20 cellular contexts compared by ENCODE assay signal in the genomic region with DNA sequence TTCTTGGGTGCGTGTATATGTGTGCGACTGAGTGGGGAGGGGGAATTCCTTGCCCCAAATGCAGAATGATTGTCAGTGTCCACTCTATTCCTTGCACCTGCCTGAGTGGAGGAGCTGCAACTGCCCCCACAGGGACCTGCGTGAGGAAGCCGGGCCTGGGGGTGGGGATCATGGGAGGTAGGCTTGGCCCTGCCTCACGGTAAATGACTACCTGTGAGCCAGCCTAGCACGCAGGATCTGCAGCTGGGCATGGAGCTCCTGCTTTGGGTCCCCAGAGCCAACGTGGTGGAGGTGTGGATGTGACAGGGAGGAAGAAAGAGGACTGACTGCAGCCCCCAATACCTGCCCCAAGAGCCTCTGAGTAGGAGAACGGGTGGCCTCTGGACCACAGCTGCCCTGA.
"Had no signal": no experiment of that assay in that cellular context is flagged by ENCODE, and none has a peak within 500 bp of the region (broad histone marks: within the 10 kb centered on the region; RNA-seq: fewer than 3 reads in every experiment).

No MANE protein-coding gene starts in this region.

- H3K27me3 ChIP-seq: SJSA1 had no signal

- H3K4me1 ChIP-seq: SJSA1 had no signal

- H3K9ac ChIP-seq: KMS-11 had no signal

- H3K27ac ChIP-seq: KMS-11, SJSA1, SK-N-MC had no signal

- H3K4me2 ChIP-seq: KMS-11 had no signal

- DNase-seq: Kasumi-1, MM.1S, NCI-H1092 treated with DMSO at 0.1 percent for 48 hours, NCI-H1436, NCI-H187, NCI-H2029, NCI-H2081 treated with DMSO at 0.1 percent for 48 hours, NCI-H2171, NCI-H226, NCI-H446, NCI-H510A, NCI-H524 treated with DMSO at 0.1 percent for 48 hours, NCI-H69, NCI-H774, Right ventricle myocardium superior, RPMI8226, SIG-M5 had no signal

- H3K9me3 ChIP-seq: SJSA1 had no signal

- H3K36me3 ChIP-seq: SJSA1 had no signal

- H3K4me3 ChIP-seq: SJSA1, SK-N-MC had no signal
